ENCODE assay signal across 14 cellular contexts in the genomic region with DNA sequence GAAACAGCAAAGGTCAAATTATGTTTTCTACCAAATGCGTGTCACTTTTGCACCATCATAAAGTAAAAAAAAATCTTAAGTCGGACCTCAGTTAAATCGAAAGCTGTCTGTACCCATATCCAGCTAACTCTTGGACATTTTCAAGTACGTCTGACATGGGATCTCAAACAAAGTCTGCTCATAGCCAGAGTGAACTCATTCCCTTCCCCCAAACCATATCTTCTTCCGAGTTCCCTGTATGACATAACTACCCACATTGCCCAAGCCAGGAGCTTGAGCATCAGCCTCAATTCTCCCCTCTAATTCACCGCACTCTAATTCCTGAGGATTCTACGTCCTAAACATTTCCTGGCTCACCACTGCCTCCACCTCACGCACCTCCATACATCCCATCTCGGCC.
DNase-seq lines count a peak whose midpoint lies in the region; ATAC-seq, FAIRE-seq and TF ChIP-seq lines count a peak whose summit lies in the region.
"Had no signal": no experiment of that assay in that cellular context is flagged by ENCODE, and none has a peak within 500 bp of the region (broad histone marks: within the 10 kb centered on the region; RNA-seq: fewer than 3 reads in every experiment).

No MANE protein-coding gene starts in this region.

- WGBS in H1 (ENCODE audit: extremely low coverage in 1 of 2, insufficient coverage in 1 of 2, insufficient read length in 1 of 2, insufficient replicate concordance in 2 of 2, low coverage in 1 of 2, low lambda C conversion rate in 2 of 2, missing lambda C conversion rate in 1 of 2), 2 experiments, result 87% methylated on average over 9 of the region's 9 CpGs; no CpG with 5 or more reads in 1 of the 2 experiments

- H2BK12ac ChIP-seq in H1 (ENCODE audit: low read depth, low read length), result peak overlapping the region; percentile 18; the same call in 1 of the 2 replicates

- no peak overlapping the region for H4K5ac ChIP-seq in H1 (ENCODE audit: insufficient read length, low read depth, low read length)

- H3K18ac ChIP-seq in H1 (ENCODE audit: extremely low read depth, low read length), result no peak overlapping the region

- TF ChIP-seq EP300 in H1 (IDR thresholded peaks at IDR 0.05; ENCODE audit: borderline replicate concordance in 1 of 2, low read depth in 2 of 2, low read length in 2 of 2), result no peak

- no peak overlapping the region for H2BK15ac ChIP-seq in H1 (ENCODE audit: low read length)

- H3K9ac ChIP-seq in H1 (replicated peaks in 1 of 4; ENCODE audit: extremely low read depth in 1 of 4, low read depth in 3 of 4, low read length in 3 of 4), result no peak overlapping the region
- H3K9ac ChIP-seq: parathyroid adenoma had no signal

- CTCF ChIA-PET in H1 (lab: Charles Lee; ENCODE audit: partially characterized antibody), result interaction anchor here (0.6 to 8.4 kb wide), 34 partner anchors 10 to 911 kb away, joined by 3 to 76 read pairs (median 4); a partner anchor contains a TSS

- H3K9me3 Mint-ChIP-seq in activated T-cell treated with anti-CD3 and anti-CD28 coated beads, Interleukin-2, amount 50 U/mL, for 4 hours, result no peaks in the 10 kb centered on the region
- no peaks in the 10 kb centered on the region for H3K9me3 Mint-ChIP-seq in stimulated activated effector memory CD8-positive, alpha-beta T cell treated with anti-CD3 and anti-CD28 coated beads, Interleukin-12 subunit alpha, Interleukin-12 subunit beta, amount 100 ng/mL, for 72 hours

- no peaks in the 10 kb centered on the region for H3K36me3 Mint-ChIP-seq in activated T-cell treated with anti-CD3 and anti-CD28 coated beads, Interleukin-2, amount 50 U/mL, for 4 hours (ENCODE audit: insufficient read depth)
- H3K36me3 Mint-ChIP-seq in stimulated activated effector memory CD8-positive, alpha-beta T cell treated with anti-CD3 and anti-CD28 coated beads, Interleukin-12 subunit alpha, Interleukin-12 subunit beta, amount 100 ng/mL, for 72 hours, result peaks cover 15% of the 10 kb centered on the region

- H2BK120ac ChIP-seq in H1 (replicated peaks; ENCODE audit: low read depth, low read length), result no peak overlapping the region

- H2AFZ ChIP-seq in H1 (ENCODE audit: low read length), result peak overlapping the region; percentile 25; the same call in 1 of the 2 replicates
- H2AFZ ChIP-seq: parathyroid adenoma had no signal

- no peak overlapping the region for H3K4me2 ChIP-seq in H1 (ENCODE audit: insufficient read depth in 1 of 2, low read depth in 2 of 2, low read length in 2 of 2)

- no peak for TF ChIP-seq POLR2A in H1 (IDR thresholded peaks at IDR 0.05; ENCODE audit: control extremely low read depth in 1 of 2, low read depth in 2 of 2, low read length in 2 of 2)

- H3K23ac ChIP-seq in H1 (ENCODE audit: insufficient read length), result no peak overlapping the region

- ATAC-seq in activated T-cell treated with anti-CD3 and anti-CD28 coated beads, Interleukin-2, amount 50 U/mL, for 4 hours, result no peak
- ATAC-seq in stimulated activated effector memory CD8-positive, alpha-beta T cell treated with anti-CD3 and anti-CD28 coated beads, Interleukin-12 subunit alpha, Interleukin-12 subunit beta, amount 100 ng/mL, for 72 hours, result peak; percentile 24
- ATAC-seq in GM19455 (IDR thresholded peaks at IDR 0.05; ENCODE audit: unreplicated experiment), result no peak
- no peak for ATAC-seq in GM21423 (IDR thresholded peaks at IDR 0.05; ENCODE audit: unreplicated experiment)

- H3K36me3 ChIP-seq in H1 (ENCODE audit: control insufficient read depth in 2 of 4, insufficient read depth in 4 of 4, low read length in 3 of 4), result no peaks in the 10 kb centered on the region
- H3K36me3 ChIP-seq: transverse colon had no signal

- no peak for FAIRE-seq in H1 (lab: Jason Lieb, UNC)
- FAIRE-seq: TTC549 had no signal

- H3K4me1 ChIP-seq in H1 (replicated peaks in 1 of 4; ENCODE audit: control insufficient read depth in 3 of 4, insufficient read depth in 4 of 4, low read length in 3 of 4), result peaks cover 0 to 4% (median under 1%) of the 10 kb centered on the region in 4 experiments; a peak in 2 of 7 replicates
- H3K4me1 ChIP-seq: parathyroid adenoma had no signal

- H2AK5ac ChIP-seq in H1 (ENCODE audit: low read depth, low read length), result no peak overlapping the region

- POLR2A ChIA-PET in H1 (lab: Charles Lee; ENCODE audit: partially characterized antibody), result no interaction called here

- no peaks in the 10 kb centered on the region for H4K20me1 ChIP-seq in H1 (replicated peaks in 1 of 2; ENCODE audit: control insufficient read depth in 1 of 2, insufficient read depth in 2 of 2, low read length in 2 of 2)

- no peaks in the 10 kb centered on the region for H3K23me2 ChIP-seq in H1 (ENCODE audit: low read depth, low read length)

- H3K4me1 Mint-ChIP-seq in activated T-cell treated with anti-CD3 and anti-CD28 coated beads, Interleukin-2, amount 50 U/mL, for 4 hours (ENCODE audit: low read depth), result peaks cover 35% of the 10 kb centered on the region
- H3K4me1 Mint-ChIP-seq in stimulated activated effector memory CD8-positive, alpha-beta T cell treated with anti-CD3 and anti-CD28 coated beads, Interleukin-12 subunit alpha, Interleukin-12 subunit beta, amount 100 ng/mL, for 72 hours, result peaks cover 35% of the 10 kb centered on the region

- H3K79me1 ChIP-seq in H1 (ENCODE audit: low read depth, low read length), result no peaks in the 10 kb centered on the region

- H3K27ac ChIP-seq in H1 (ENCODE audit: low read depth, low read length), result no peak overlapping the region
- H3K27ac ChIP-seq: parathyroid adenoma had no signal

- H4K91ac ChIP-seq in H1 (replicated peaks; ENCODE audit: insufficient read length, low read length), result no peak overlapping the region

- no peak overlapping the region for H3K56ac ChIP-seq in H1 (replicated peaks; ENCODE audit: insufficient read length, low read depth, low read length)

- H3K27me3 Mint-ChIP-seq in activated T-cell treated with anti-CD3 and anti-CD28 coated beads, Interleukin-2, amount 50 U/mL, for 4 hours (ENCODE audit: low read depth), result no peaks in the 10 kb centered on the region

- H3K79me2 ChIP-seq in H1 (ENCODE audit: control insufficient read depth in 1 of 2, insufficient read depth in 2 of 2, low read length in 2 of 2), result no peaks in the 10 kb centered on the region
- H3K79me2 ChIP-seq: parathyroid adenoma had no signal

- H3K27ac Mint-ChIP-seq in stimulated activated effector memory CD8-positive, alpha-beta T cell treated with anti-CD3 and anti-CD28 coated beads, Interleukin-12 subunit alpha, Interleukin-12 subunit beta, amount 100 ng/mL, for 72 hours, result peak overlapping the region; percentile 93

- no peak for TF ChIP-seq CTCF in H1 (IDR thresholded peaks at IDR 0.05; ENCODE audit: control extremely low read depth in 1 of 3, insufficient read depth in 1 of 3, low read depth in 1 of 3, low read length in 3 of 3)

- H3K4me3 ChIP-seq in H1 (ENCODE audit: extremely low read depth in 1 of 4, insufficient read depth in 2 of 4, low read depth in 3 of 4, low read length in 4 of 4), result no peak overlapping the region
- H3K4me3 ChIP-seq: K562, transverse colon had no signal

- no peak overlapping the region for H3K14ac ChIP-seq in H1 (ENCODE audit: insufficient read length)

- no peak overlapping the region for H3K4ac ChIP-seq in H1 (replicated peaks; ENCODE audit: insufficient read length, low read depth, low read length)

- no peak for TF ChIP-seq RAD21 in H1 (IDR thresholded peaks at IDR 0.05 in 1 of 2, conservative IDR thresholded peaks at IDR 0.05 in 1 of 2; ENCODE audit: low read depth in 2 of 2, low read length in 2 of 2)

- DNase-seq in activated T-cell treated with anti-CD3 and anti-CD28 coated beads, Interleukin-2, amount 50 U/mL, for 4 hours, result no peak
- DNase-seq in activated T-cell treated with anti-CD3 and anti-CD28 coated beads for 4 hours (no peak), SKM-1 (lab: John Stamatoyannopoulos, UW; ENCODE audit: unreplicated experiment) (peak; percentile 73), H1 (ENCODE audit: low read depth in 1 of 2, low spot score in 2 of 2) (no peak)
- no peak for DNase-seq in stimulated activated effector memory CD8-positive, alpha-beta T cell treated with anti-CD3 and anti-CD28 coated beads, Interleukin-12 subunit alpha, Interleukin-12 subunit beta, amount 100 ng/mL, for 72 hours (ENCODE audit: low spot score in 2 of 2)
- no peak for DNase-seq in activated CD4-positive, CD25-positive, alpha-beta regulatory T cell (lab: John Stamatoyannopoulos, UW)
- DNase-seq: aorta, DND-41 had no signal

- no peak overlapping the region for H2BK20ac ChIP-seq in H1 (ENCODE audit: low read length)

- H4K8ac ChIP-seq in H1 (ENCODE audit: extremely low read depth, insufficient read depth, low read length), result no peak overlapping the region

- peak overlapping the region; percentile 59 for H3K4me3 Mint-ChIP-seq in activated T-cell treated with anti-CD3 and anti-CD28 coated beads, Interleukin-2, amount 50 U/mL, for 4 hours
- H3K4me3 Mint-ChIP-seq in stimulated activated effector memory CD8-positive, alpha-beta T cell treated with anti-CD3 and anti-CD28 coated beads, Interleukin-12 subunit alpha, Interleukin-12 subunit beta, amount 100 ng/mL, for 72 hours, result peak overlapping the region; percentile 88

- H2BK5ac ChIP-seq in H1 (ENCODE audit: low read depth, low read length), result no peak overlapping the region

- no peaks in the 10 kb centered on the region for H3K9me3 ChIP-seq in H1 (ENCODE audit: insufficient read depth in 2 of 2, low read depth in 1 of 2, low read length in 1 of 2)
- H3K9me3 ChIP-seq: transverse colon had no signal

- no peaks in the 10 kb centered on the region for H3K27me3 ChIP-seq in H1 (replicated peaks in 1 of 4; ENCODE audit: control insufficient read depth in 3 of 4, extremely low read depth in 1 of 4, insufficient read depth in 3 of 4, low read length in 3 of 4)
- H3K27me3 ChIP-seq: transverse colon had no signal

TF ChIP-seq in H1, 55 proteins besides CTCF, POLR2A, EP300 and RAD21:
- no peak for TF ChIP-seq POU5F1 (IDR thresholded peaks at IDR 0.05; ENCODE audit: low read depth, low read length)
- no peak for TF ChIP-seq HDAC2 (IDR thresholded peaks at IDR 0.05; ENCODE audit: borderline replicate concordance in 1 of 2, low read depth in 2 of 2, low read length in 2 of 2)
- no peak for TF ChIP-seq SAP30 (IDR thresholded peaks at IDR 0.05; ENCODE audit: insufficient read depth, insufficient replicate concordance, low read length)
- no peak for TF ChIP-seq KDM4A (IDR thresholded peaks at IDR 0.05; ENCODE audit: low read depth, low read length, severe bottlenecking)
- TF ChIP-seq MAFK (IDR thresholded peaks at IDR 0.05; ENCODE audit: low read depth, low read length), result no peak
- TF ChIP-seq TAF7 (optimal IDR thresholded peaks at IDR 0.05; ENCODE audit: borderline replicate concordance, low read depth, low read length), result no peak
- TF ChIP-seq EZH2 (IDR thresholded peaks at IDR 0.05; ENCODE audit: low read depth, low read length, severe bottlenecking), result no peak
- TF ChIP-seq TCF12 (IDR thresholded peaks at IDR 0.05; ENCODE audit: low read depth, low read length), result no peak
- no peak for TF ChIP-seq SIX5 (IDR thresholded peaks at IDR 0.05; ENCODE audit: low read depth, low read length)
TF ChIP-seq in H1: peak in this region for 0.
